ENCODE assay signal across 1 cellular context in genomic region chr17:59764292-59764741, GRCh38.
TF ChIP-seq lines count a peak whose summit lies in the region.

No MANE protein-coding gene starts in this region.

TF ChIP-seq in HepG2, 621 proteins besides CTCF, POLR2A, EP300 and RAD21:
- TF ChIP-seq ZBTB14 (CRISPR knock-in tag; IDR thresholded peaks at IDR 0.05) (no peak), MNT (IDR thresholded peaks at IDR 0.05) (no peak), SIN3B (IDR thresholded peaks at IDR 0.05; ENCODE audit: low read length) (no peak)
- TF ChIP-seq, protein P1, sequence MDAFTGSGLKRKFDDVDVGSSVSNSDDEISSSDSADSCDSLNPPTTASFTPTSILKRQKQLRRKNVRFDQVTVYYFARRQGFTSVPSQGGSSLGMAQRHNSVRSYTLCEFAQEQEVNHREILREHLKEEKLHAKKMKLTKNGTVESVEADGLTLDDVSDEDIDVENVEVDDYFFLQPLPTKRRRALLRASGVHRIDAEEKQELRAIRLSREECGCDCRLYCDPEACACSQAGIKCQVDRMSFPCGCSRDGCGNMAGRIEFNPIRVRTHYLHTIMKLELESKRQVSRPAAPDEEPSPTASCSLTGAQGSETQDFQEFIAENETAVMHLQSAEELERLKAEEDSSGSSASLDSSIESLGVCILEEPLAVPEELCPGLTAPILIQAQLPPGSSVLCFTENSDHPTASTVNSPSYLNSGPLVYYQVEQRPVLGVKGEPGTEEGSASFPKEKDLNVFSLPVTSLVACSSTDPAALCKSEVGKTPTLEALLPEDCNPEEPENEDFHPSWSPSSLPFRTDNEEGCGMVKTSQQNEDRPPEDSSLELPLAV (CRISPR knock-in tag; conservative IDR thresholded peaks at IDR 0.05; ENCODE audit: low read depth): no peak
